ENCODE assay signal across 8 cellular contexts in the genomic region with DNA sequence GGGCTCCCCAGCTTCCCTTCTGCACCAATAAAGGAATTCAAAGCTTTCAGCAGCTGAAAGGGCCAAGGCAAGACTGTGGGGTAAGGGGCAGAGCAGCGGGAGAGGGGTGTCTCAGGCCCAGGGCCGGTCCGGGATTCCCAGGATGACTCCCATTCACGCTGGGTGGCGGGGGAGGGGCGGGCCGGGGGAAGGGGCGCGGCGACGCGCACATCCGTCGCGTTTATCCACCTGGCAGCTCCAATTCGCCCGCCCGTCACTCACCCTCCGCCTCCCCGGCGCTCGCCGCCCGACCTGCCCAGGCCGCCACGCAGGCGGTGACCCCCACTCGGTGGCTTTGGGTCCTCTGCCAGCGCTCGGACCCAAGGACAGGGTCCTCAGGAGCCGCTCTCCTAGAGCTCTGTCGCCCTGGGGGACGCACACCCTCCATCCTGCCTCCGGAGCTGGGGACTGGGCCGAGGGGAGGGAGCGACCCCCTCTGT. TPM values are rescaled to one million over a fixed set of nuclear protein-coding genes. Genes with fewer than 3 reads are reported as not detected.
DNase-seq lines count a peak whose midpoint lies in the region; ATAC-seq and TF ChIP-seq lines count a peak whose summit lies in the region.

No MANE protein-coding gene starts in this region.

- TF ChIP-seq CTCF in AG04449 (IDR thresholded peaks at IDR 0.05; ENCODE audit: insufficient read depth, low read length, missing control alignments) (no peak), HEK293 (tag by site-specific recombination; IDR thresholded peaks at IDR 0.05) (no peak), ascending aorta (IDR thresholded peaks at IDR 0.05) (no peak), tibial nerve (IDR thresholded peaks at IDR 0.05) (no peak)

- H3K4me3 ChIP-seq in AG04449 (ENCODE audit: low read depth, low read length) (peak overlapping the region; percentile 65), HEK293 (ENCODE audit: low read depth, low read length) (peak overlapping the region; percentile 48), ascending aorta (peak overlapping the region; percentile 71 to 80), tibial nerve (peak overlapping the region; percentile 33 to 54 (median 44))

- no peaks in the 10 kb centered on the region; the same call in 1 of the 2 replicates for H3K4me1 ChIP-seq in HEK293 (ENCODE audit: control insufficient read depth, insufficient read depth, low read length)
- peaks cover 10 to 37% of the 10 kb centered on the region in 2 donors for H3K4me1 ChIP-seq in ascending aorta
- peaks cover 0 to 50% (median 32%) of the 10 kb centered on the region in 4 donors for H3K4me1 ChIP-seq in tibial nerve

- CTCF ChIA-PET in AG04449 (lab: Yijun Ruan, JAX), result interaction anchor here (0.8 to 5.8 kb wide), 12 partner anchors 9 to 203 kb away, joined by 3 to 41 read pairs (median 8); a partner anchor contains a TSS
- CTCF ChIA-PET in HEK293 (lab: Yijun Ruan, JAX), result interaction anchor here (0.6 to 7.0 kb wide), 11 partner anchors 15 to 595 kb away, joined by 3 to 51 read pairs (median 5); no protein-coding TSS in a partner anchor

- POLR2A ChIA-PET in AG04449 (lab: Yijun Ruan, JAX) (interaction anchor here (0.6 to 1.6 kb wide), 5 partner anchors 9 to 116 kb away, joined by 3 to 7 read pairs (median 3); a partner anchor contains a TSS), HEK293 (lab: Yijun Ruan, JAX) (interaction anchor here (0.6 to 1.0 kb wide), 3 partner anchors 11 to 317 kb away, joined by 3 to 7 read pairs (median 3); no protein-coding TSS in a partner anchor)

- ATAC-seq in GM21423 (IDR thresholded peaks at IDR 0.05; ENCODE audit: unreplicated experiment), result no peak

- H3K36me3 ChIP-seq in HEK293 (ENCODE audit: control insufficient read depth in 2 of 2, insufficient read depth in 1 of 2, low read length in 2 of 2) (peaks cover 0 to 20% of the 10 kb centered on the region in 2 experiments; a peak in 1 of 3 replicates), ascending aorta (no peaks in the 10 kb centered on the region), tibial nerve (no peaks in the 10 kb centered on the region)

- H3K9me3 ChIP-seq in HEK293 (ENCODE audit: control insufficient read depth, insufficient read depth, low read depth, low read length) (no peaks in the 10 kb centered on the region), ascending aorta (no peaks in the 10 kb centered on the region), tibial nerve (no peaks in the 10 kb centered on the region)

- no peak for TF ChIP-seq POLR2A in tibial nerve (IDR thresholded peaks at IDR 0.05)

- DNase-seq in AG04449 (ENCODE audit: low read depth, low spot score), result no peak
- DNase-seq in ascending aorta (ENCODE audit: low spot score in 2 of 2), result no peak
- DNase-seq in left kidney (ENCODE audit: low read depth, low spot score), result peak; percentile 68
- DNase-seq in tibial nerve (ENCODE audit: low spot score in 2 of 2), result no peak
- DNase-seq in mucosa of gallbladder (ENCODE audit: low spot score), result no peak
- no peak for DNase-seq in NCI-H1092 (lab: John Stamatoyannopoulos, UW)

- no peak for TF ChIP-seq EP300 in tibial nerve (IDR thresholded peaks at IDR 0.05)

- H3K27me3 ChIP-seq in ascending aorta (no peaks in the 10 kb centered on the region), tibial nerve (peaks cover 0 to 25% of the 10 kb centered on the region in 2 donors)

- H3K27ac ChIP-seq in HEK293 (ENCODE audit: extremely low read depth, low read depth, low read length) (no peak overlapping the region), ascending aorta (peak overlapping the region in 1 of 2 donors; percentile 41), tibial nerve (peak overlapping the region in 2 of 4 donors; percentile 49 to 50)

- intact Hi-C loops in ascending aorta (cut with DNase I), result loop anchor here (2.0 to 5.0 kb wide), 2 partner anchors 46 to 302 kb away; no protein-coding TSS in a partner anchor

- WGBS in tibial nerve, 2 donors, result 10 to 11% methylated on average over 10 to 20 of the region's 36 CpGs

TF ChIP-seq in HEK293, 187 proteins besides CTCF, POLR2A, EP300 and RAD21:
- no peak for TF ChIP-seq ZNF133 (tag by site-specific recombination; IDR thresholded peaks at IDR 0.05)
- no peak for TF ChIP-seq GLI4 (tag by site-specific recombination; IDR thresholded peaks at IDR 0.05)
- TF ChIP-seq, protein P1, sequence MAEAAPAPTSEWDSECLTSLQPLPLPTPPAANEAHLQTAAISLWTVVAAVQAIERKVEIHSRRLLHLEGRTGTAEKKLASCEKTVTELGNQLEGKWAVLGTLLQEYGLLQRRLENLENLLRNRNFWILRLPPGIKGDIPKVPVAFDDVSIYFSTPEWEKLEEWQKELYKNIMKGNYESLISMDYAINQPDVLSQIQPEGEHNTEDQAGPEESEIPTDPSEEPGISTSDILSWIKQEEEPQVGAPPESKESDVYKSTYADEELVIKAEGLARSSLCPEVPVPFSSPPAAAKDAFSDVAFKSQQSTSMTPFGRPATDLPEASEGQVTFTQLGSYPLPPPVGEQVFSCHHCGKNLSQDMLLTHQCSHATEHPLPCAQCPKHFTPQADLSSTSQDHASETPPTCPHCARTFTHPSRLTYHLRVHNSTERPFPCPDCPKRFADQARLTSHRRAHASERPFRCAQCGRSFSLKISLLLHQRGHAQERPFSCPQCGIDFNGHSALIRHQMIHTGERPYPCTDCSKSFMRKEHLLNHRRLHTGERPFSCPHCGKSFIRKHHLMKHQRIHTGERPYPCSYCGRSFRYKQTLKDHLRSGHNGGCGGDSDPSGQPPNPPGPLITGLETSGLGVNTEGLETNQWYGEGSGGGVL (tag by site-specific recombination; IDR thresholded peaks at IDR 0.05), result 0 out of 2 replicates have a peak, but pooled peaks have one; percentile 20

RNA-seq across cellular contexts. Expression of a gene that starts 3.7 kb away (rescaled TPM):
- total RNA-seq in ascending aorta, result 1.9 TPM
- 10 to 100 TPM in 1 of 4 donors, 1 to 10 TPM in 3; 1.6 to 10.5 (median 4.1) TPM for total RNA-seq in tibial nerve
- 6.0 TPM for total RNA-seq in mucosa of gallbladder

RNA-seq across cellular contexts. Expression of a gene that starts 55.4 kb away (rescaled TPM):
- total RNA-seq in ascending aorta (30.7 TPM), tibial nerve (10 to 100 TPM in 1 of 4 donors, under 1 TPM in 2, not detected in 1; 0.42 to 14.1 (median 0.66) TPM), mucosa of gallbladder (1.8 TPM)

RNA-seq across cellular contexts. Expression of a gene that starts 56.6 kb away (rescaled TPM):
- total RNA-seq in ascending aorta (339 TPM), tibial nerve (100 to 1,000 TPM; 147 to 311 (median 212) TPM), mucosa of gallbladder (52.5 TPM)
